In the genomic region with DNA sequence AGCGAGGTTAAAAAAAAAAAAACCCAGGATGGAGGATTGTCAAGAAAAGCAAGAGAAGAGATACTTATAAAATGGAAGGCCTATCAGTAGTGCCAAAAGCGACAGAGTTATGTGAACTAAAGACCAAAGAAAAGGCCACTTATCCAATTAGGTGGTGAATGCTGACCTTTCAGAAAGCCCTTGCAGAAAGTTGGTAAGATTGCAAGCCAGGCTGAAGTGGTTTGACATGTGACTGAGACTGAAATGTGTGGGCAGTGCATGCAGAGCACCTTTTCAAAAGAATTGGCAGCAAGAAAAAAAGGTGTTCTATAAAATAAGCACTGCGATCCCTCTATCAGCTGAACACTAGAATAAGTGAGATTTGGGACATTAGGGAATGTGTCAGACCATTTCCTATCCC, we compare ENCODE assay signal across 30 cellular contexts.
"Had no signal": no experiment of that assay in that cellular context is flagged by ENCODE, and none has a peak within 500 bp of the region (broad histone marks: within the 10 kb centered on the region; RNA-seq: fewer than 3 reads in every experiment).

No MANE protein-coding gene starts in this region.

- H3K27me3 ChIP-seq: Peyer's patch, SJSA1 had no signal

- DNase-seq: KG1, NCI-H1048, NCI-H1092 treated with DMSO at 0.1 percent for 48 hours, NCI-H1105 treated with DMSO at 0.1 percent for 48 hours, NCI-H1417, NCI-H1436, NCI-H146, NCI-H1694, NCI-H187, NCI-H1930, NCI-H2029 treated with DMSO at 0.1 percent for 48 hours, NCI-H2081 treated with DMSO at 0.1 percent for 48 hours, NCI-H2107, NCI-H2171, NCI-H226, NCI-H446 treated with DMSO at 0.1 percent for 48 hours, NCI-H510A, NCI-H524, NCI-H526, NCI-H69, NCI-H748 treated with DMSO at 0.1 percent for 48 hours, NCI-H82, Peyer's patch, Right ventricle myocardium superior, RPMI8226, SHP77 treated with DMSO at 0.1 percent for 48 hours, T-cell had no signal

- H3K9me3 ChIP-seq: Peyer's patch, SJSA1 had no signal

- H3K36me3 ChIP-seq: Peyer's patch, SJSA1 had no signal

- H3K27ac ChIP-seq: Peyer's patch, SJSA1, SK-N-MC had no signal

- H3K4me3 ChIP-seq: K562, Peyer's patch, SJSA1, SK-N-MC had no signal

- H3K4me1 ChIP-seq: Peyer's patch, SJSA1 had no signal
